Comparison of ENCODE assay signal across 8 cellular contexts in the genomic region with DNA sequence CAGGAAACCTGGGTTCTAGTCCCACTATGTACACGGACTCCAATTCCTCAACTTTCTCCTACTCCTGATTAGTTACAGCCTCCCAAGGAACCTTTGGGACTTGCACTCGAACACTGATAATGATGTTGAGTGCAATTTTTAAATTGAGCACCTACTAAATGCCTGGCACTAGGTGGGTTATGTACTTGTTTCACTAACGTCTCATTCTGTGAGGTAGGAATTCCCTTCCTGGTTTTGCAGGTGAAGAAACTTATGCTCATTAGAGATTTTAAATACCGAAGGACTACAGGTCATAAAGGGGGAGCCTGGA. TPM values are rescaled to one million over a fixed set of nuclear protein-coding genes. Genes with fewer than 3 reads are reported as not detected.
DNase-seq lines count a peak whose midpoint lies in the region; TF ChIP-seq lines count a peak whose summit lies in the region.

No MANE protein-coding gene starts in this region.

- no peaks in the 10 kb centered on the region for H3K27me3 ChIP-seq in spleen (replicated peaks in 1 of 7)

- H3K9ac ChIP-seq in SK-N-MC (ENCODE audit: insufficient read length), result peak overlapping the region; percentile 93

- H3K4me1 ChIP-seq in spleen, result peaks cover 10 to 41% (median 23%) of the 10 kb centered on the region in 6 donors

- no peak for TF ChIP-seq POLR2A in spleen (IDR thresholded peaks at IDR 0.05)

- H3K9me3 ChIP-seq in SK-N-MC (ENCODE audit: low read depth, low read length) (no peaks in the 10 kb centered on the region), spleen (no peaks in the 10 kb centered on the region)

- peak; percentile 10 for DNase-seq in DMS53 treated with DMSO at 0.1 percent for 48 hours (lab: John Stamatoyannopoulos, UW; ENCODE audit: unreplicated experiment)
- DNase-seq in DMS53 (lab: John Stamatoyannopoulos, UW), result no peak
- no peak for DNase-seq in SK-N-MC (ENCODE audit: low read depth, low spot score)
- peak; percentile 7 for DNase-seq in glomerular endothelial cell (ENCODE audit: extremely low read depth, low read depth, low spot score)
- no peak for DNase-seq in spleen
- DNase-seq in NCI-H2171 (lab: John Stamatoyannopoulos, UW), result no peak
- no peak for DNase-seq in amygdala (lab: John Stamatoyannopoulos, UW)
- DNase-seq in middle frontal gyrus (ENCODE audit: extremely low spot score, low spot score), result no peak

- intact Hi-C loops in spleen (cut with DNase I; ENCODE audit: low total_unique reads), result no loop called here

- TF ChIP-seq CTCF in spleen (IDR thresholded peaks at IDR 0.05 in 8 of 11, conservative IDR thresholded peaks at IDR 0.05 in 3 of 11), result no peak

- H3K27ac ChIP-seq in SK-N-MC (peak overlapping the region; percentile 74), spleen (peak overlapping the region in 4 of 8 donors; percentile 83 to 91 (median 88))

- WGBS in spleen, 5 donors, result 1 to 5% (median 3%) methylated on average over 4 of the region's 4 CpGs

- peak overlapping the region; percentile 98 for H3K4me3 ChIP-seq in SK-N-MC
- H3K4me3 ChIP-seq in spleen, result peak overlapping the region; percentile 56 to 82 (median 70)

- peaks cover 50% of the 10 kb centered on the region for H3K36me3 ChIP-seq in SK-N-MC (ENCODE audit: insufficient read depth, low read length)
- H3K36me3 ChIP-seq in spleen, result peaks cover 0 to 36% (median 17%) of the 10 kb centered on the region in 6 donors

RNA-seq across cellular contexts. Expression of a gene that starts 0.5 kb away (rescaled TPM):
- total RNA-seq in glomerular endothelial cell, result 3.8 and 7.2 TPM in 2 replicates
- 1 to 10 TPM; 2.9 to 7.7 (median 5.8) TPM for total RNA-seq in spleen
- polyA plus RNA-seq in spleen, result 1 to 10 TPM; 3.0 to 4.8 (median 3.3) TPM

RNA-seq across cellular contexts. Expression of a gene that starts 0.6 kb away (rescaled TPM):
- total RNA-seq in glomerular endothelial cell (24.6 and 34.0 TPM in 2 replicates), spleen (10 to 100 TPM; 14.8 to 26.5 (median 19.2) TPM)
- 10 to 100 TPM; 11.2 to 23.0 (median 18.1) TPM for polyA plus RNA-seq in spleen

RNA-seq across cellular contexts. Expression of a gene that starts 58.7 kb away (rescaled TPM):
- 67.8 and 93.9 TPM in 2 replicates for total RNA-seq in glomerular endothelial cell
- total RNA-seq in spleen, result 10 to 100 TPM; 36.6 to 77.7 (median 49.6) TPM
- polyA plus RNA-seq in spleen, result 10 to 100 TPM; 30.2 to 47.9 (median 33.5) TPM

Comparison
In these comparisons a context has a peak if more than half of its experiments do, and no peak if none do; other contexts are left out.
1. DNase-seq: peak in DMS53 treated with DMSO at 0.1 percent for 48 hours (single experiment) and glomerular endothelial cell (single experiment); none in DMS53 (single experiment), SK-N-MC (single experiment), spleen (single experiment), NCI-H2171 (single experiment), amygdala (0 of 56) and middle frontal gyrus (single experiment).